In genomic region chr3:39025222-39025970, GRCh38 we compare ENCODE assay signal across 1 cellular context.
TF ChIP-seq lines count a peak whose summit lies in the region.

No MANE protein-coding gene starts in this region.

TF ChIP-seq in K562, 482 proteins besides CTCF, POLR2A, EP300 and RAD21 (continued from another document and continues in another):
- TF ChIP-seq CREB3 (tag; conservative IDR thresholded peaks at IDR 0.05; ENCODE audit: low read depth) (peak; percentile 94), PYGO2 (tag; IDR thresholded peaks at IDR 0.05) (peak; percentile 80), BCL6 (CRISPR knock-in tag; IDR thresholded peaks at IDR 0.05) (peak; percentile 54; the same call in 1 of the 2 replicates), ZEB2 (IDR thresholded peaks at IDR 0.05) (no peak), RFX1 (IDR thresholded peaks at IDR 0.05) (peak; percentile 40), HBP1 (CRISPR knock-in tag; IDR thresholded peaks at IDR 0.05) (no peak), ZNF3 (CRISPR knock-in tag; IDR thresholded peaks at IDR 0.05) (no peak), SRF (CRISPR knock-in tag; IDR thresholded peaks at IDR 0.05) (peak; percentile 89 to 96), KLF6 (CRISPR knock-in tag; IDR thresholded peaks at IDR 0.05; ENCODE audit: borderline replicate concordance) (peak; percentile 54; the same call in 1 of the 2 replicates), RBM15 (IDR thresholded peaks at IDR 0.05; ENCODE audit: insufficient read depth, low read length) (no peak), CUX1 (CRISPR knock-in tag; IDR thresholded peaks at IDR 0.05) (peak; percentile 55; the same call in 1 of the 2 replicates), ADNP (tag; IDR thresholded peaks at IDR 0.05) (no peak), CREBBP (IDR thresholded peaks at IDR 0.05; ENCODE audit: low read depth, low read length) (no peak), FOSL1 (tag; conservative IDR thresholded peaks at IDR 0.05) (no peak), MAFF (IDR thresholded peaks at IDR 0.05; ENCODE audit: low read length) (no peak), HOXB6 (CRISPR knock-in tag; IDR thresholded peaks at IDR 0.05; ENCODE audit: borderline replicate concordance) (no peak), SAP30 (IDR thresholded peaks at IDR 0.05; ENCODE audit: borderline replicate concordance, insufficient read depth, low read depth, low read length, poor library complexity, severe bottlenecking) (no peak), KLF13 (tag; IDR thresholded peaks at IDR 0.05; ENCODE audit: borderline replicate concordance, low read depth) (0 out of 2 replicates have a peak, but pooled peaks have one; percentile 27), POLR2G (IDR thresholded peaks at IDR 0.05; ENCODE audit: low read depth, low read length) (no peak), ARID2 (IDR thresholded peaks at IDR 0.05) (no peak), ZNF395 (CRISPR knock-in tag; IDR thresholded peaks at IDR 0.05) (peak; percentile 78), SAFB (IDR thresholded peaks at IDR 0.05; ENCODE audit: borderline replicate concordance, low read depth, low read length) (no peak), MAZ (CRISPR knock-in tag; conservative IDR thresholded peaks at IDR 0.05 in 1 of 2, IDR thresholded peaks at IDR 0.05 in 1 of 2) (0 out of 4 replicates have a peak, but pooled peaks of 1 of the 2 experiments have one; percentile 8), SMARCC2 (IDR thresholded peaks at IDR 0.05; ENCODE audit: low read depth) (no peak), NCOA2 (IDR thresholded peaks at IDR 0.05; ENCODE audit: partially characterized antibody in 2 of 2) (no peak), POLR2H (tag; IDR thresholded peaks at IDR 0.05; ENCODE audit: low read depth) (peak; percentile 54), ESRRA (IDR thresholded peaks at IDR 0.05; ENCODE audit: borderline replicate concordance, low read depth) (peak; percentile 45; the same call in 1 of the 2 replicates), ZNF354B (CRISPR knock-in tag; IDR thresholded peaks at IDR 0.05) (peak; percentile 48; the same call in 1 of the 2 replicates), ZNF449 (CRISPR knock-in tag; IDR thresholded peaks at IDR 0.05) (peak; percentile 70)
- TF ChIP-seq, protein P1, sequence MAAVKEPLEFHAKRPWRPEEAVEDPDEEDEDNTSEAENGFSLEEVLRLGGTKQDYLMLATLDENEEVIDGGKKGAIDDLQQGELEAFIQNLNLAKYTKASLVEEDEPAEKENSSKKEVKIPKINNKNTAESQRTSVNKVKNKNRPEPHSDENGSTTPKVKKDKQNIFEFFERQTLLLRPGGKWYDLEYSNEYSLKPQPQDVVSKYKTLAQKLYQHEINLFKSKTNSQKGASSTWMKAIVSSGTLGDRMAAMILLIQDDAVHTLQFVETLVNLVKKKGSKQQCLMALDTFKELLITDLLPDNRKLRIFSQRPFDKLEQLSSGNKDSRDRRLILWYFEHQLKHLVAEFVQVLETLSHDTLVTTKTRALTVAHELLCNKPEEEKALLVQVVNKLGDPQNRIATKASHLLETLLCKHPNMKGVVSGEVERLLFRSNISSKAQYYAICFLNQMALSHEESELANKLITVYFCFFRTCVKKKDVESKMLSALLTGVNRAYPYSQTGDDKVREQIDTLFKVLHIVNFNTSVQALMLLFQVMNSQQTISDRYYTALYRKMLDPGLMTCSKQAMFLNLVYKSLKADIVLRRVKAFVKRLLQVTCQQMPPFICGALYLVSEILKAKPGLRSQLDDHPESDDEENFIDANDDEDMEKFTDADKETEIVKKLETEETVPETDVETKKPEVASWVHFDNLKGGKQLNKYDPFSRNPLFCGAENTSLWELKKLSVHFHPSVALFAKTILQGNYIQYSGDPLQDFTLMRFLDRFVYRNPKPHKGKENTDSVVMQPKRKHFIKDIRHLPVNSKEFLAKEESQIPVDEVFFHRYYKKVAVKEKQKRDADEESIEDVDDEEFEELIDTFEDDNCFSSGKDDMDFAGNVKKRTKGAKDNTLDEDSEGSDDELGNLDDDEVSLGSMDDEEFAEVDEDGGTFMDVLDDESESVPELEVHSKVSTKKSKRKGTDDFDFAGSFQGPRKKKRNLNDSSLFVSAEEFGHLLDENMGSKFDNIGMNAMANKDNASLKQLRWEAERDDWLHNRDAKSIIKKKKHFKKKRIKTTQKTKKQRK (IDR thresholded peaks at IDR 0.05; ENCODE audit: borderline replicate concordance, low read depth, low read length): no peak
- TF ChIP-seq, protein P2, sequence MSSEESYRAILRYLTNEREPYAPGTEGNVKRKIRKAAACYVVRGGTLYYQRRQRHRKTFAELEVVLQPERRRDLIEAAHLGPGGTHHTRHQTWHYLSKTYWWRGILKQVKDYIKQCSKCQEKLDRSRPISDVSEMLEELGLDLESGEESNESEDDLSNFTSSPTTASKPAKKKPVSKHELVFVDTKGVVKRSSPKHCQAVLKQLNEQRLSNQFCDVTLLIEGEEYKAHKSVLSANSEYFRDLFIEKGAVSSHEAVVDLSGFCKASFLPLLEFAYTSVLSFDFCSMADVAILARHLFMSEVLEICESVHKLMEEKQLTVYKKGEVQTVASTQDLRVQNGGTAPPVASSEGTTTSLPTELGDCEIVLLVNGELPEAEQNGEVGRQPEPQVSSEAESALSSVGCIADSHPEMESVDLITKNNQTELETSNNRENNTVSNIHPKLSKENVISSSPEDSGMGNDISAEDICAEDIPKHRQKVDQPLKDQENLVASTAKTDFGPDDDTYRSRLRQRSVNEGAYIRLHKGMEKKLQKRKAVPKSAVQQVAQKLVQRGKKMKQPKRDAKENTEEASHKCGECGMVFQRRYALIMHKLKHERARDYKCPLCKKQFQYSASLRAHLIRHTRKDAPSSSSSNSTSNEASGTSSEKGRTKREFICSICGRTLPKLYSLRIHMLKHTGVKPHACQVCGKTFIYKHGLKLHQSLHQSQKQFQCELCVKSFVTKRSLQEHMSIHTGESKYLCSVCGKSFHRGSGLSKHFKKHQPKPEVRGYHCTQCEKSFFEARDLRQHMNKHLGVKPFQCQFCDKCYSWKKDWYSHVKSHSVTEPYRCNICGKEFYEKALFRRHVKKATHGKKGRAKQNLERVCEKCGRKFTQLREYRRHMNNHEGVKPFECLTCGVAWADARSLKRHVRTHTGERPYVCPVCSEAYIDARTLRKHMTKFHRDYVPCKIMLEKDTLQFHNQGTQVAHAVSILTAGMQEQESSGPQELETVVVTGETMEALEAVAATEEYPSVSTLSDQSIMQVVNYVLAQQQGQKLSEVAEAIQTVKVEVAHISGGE (CRISPR knock-in tag; IDR thresholded peaks at IDR 0.05): peak in 1 of 3 experiments; percentile 73; a peak in 2 of 6 replicates
- TF ChIP-seq, protein P3, sequence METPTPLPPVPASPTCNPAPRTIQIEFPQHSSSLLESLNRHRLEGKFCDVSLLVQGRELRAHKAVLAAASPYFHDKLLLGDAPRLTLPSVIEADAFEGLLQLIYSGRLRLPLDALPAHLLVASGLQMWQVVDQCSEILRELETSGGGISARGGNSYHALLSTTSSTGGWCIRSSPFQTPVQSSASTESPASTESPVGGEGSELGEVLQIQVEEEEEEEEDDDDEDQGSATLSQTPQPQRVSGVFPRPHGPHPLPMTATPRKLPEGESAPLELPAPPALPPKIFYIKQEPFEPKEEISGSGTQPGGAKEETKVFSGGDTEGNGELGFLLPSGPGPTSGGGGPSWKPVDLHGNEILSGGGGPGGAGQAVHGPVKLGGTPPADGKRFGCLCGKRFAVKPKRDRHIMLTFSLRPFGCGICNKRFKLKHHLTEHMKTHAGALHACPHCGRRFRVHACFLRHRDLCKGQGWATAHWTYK (CRISPR knock-in tag; IDR thresholded peaks at IDR 0.05): 0 out of 2 replicates have a peak, but pooled peaks have one; percentile 26
- TF ChIP-seq, protein P4, sequence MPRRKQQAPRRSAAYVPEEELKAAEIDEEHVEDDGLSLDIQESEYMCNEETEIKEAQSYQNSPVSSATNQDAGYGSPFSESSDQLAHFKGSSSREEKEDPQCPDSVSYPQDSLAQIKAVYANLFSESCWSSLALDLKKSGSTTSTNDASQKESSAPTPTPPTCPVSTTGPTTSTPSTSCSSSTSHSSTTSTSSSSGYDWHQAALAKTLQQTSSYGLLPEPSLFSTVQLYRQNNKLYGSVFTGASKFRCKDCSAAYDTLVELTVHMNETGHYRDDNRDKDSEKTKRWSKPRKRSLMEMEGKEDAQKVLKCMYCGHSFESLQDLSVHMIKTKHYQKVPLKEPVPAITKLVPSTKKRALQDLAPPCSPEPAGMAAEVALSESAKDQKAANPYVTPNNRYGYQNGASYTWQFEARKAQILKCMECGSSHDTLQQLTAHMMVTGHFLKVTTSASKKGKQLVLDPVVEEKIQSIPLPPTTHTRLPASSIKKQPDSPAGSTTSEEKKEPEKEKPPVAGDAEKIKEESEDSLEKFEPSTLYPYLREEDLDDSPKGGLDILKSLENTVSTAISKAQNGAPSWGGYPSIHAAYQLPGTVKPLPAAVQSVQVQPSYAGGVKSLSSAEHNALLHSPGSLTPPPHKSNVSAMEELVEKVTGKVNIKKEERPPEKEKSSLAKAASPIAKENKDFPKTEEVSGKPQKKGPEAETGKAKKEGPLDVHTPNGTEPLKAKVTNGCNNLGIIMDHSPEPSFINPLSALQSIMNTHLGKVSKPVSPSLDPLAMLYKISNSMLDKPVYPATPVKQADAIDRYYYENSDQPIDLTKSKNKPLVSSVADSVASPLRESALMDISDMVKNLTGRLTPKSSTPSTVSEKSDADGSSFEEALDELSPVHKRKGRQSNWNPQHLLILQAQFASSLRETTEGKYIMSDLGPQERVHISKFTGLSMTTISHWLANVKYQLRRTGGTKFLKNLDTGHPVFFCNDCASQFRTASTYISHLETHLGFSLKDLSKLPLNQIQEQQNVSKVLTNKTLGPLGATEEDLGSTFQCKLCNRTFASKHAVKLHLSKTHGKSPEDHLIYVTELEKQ (CRISPR knock-in tag; IDR thresholded peaks at IDR 0.05): 0 out of 2 replicates have a peak, but pooled peaks have one; percentile 21
- TF ChIP-seq, protein P5, sequence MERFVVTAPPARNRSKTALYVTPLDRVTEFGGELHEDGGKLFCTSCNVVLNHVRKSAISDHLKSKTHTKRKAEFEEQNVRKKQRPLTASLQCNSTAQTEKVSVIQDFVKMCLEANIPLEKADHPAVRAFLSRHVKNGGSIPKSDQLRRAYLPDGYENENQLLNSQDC (CRISPR knock-in tag; IDR thresholded peaks at IDR 0.05): no peak
